19 cellular contexts compared by ENCODE assay signal in genomic region chr16:3550851-3551847, GRCh38. TPM values are rescaled to one million over a fixed set of nuclear protein-coding genes. Genes with fewer than 3 reads are reported as not detected.
DNase-seq lines count a peak whose midpoint lies in the region; ATAC-seq, FAIRE-seq and TF ChIP-seq lines count a peak whose summit lies in the region.
"Had no signal": no experiment of that assay in that cellular context is flagged by ENCODE, and none has a peak within 500 bp of the region (broad histone marks: within the 10 kb centered on the region; RNA-seq: fewer than 3 reads in every experiment).

No MANE protein-coding gene starts in this region.

- H3K4me3 Mint-ChIP-seq in T-helper 2 cell treated with Interferon-gamma antibody and Interleukin-4, amounts not matched to agents 5 μg/mL and 100 μg/mL, for 36 hours, result peak overlapping the region; percentile 4
- no peak overlapping the region for H3K4me3 Mint-ChIP-seq in natural killer cell treated with Interleukin-12 subunit alpha and Interleukin-12 subunit beta and Interleukin-15 and Interleukin-18, amount 100 ng/mL, for 72 hours
- H3K4me3 Mint-ChIP-seq in natural killer cell (no peak overlapping the region), endothelial cell (ENCODE audit: unreplicated experiment) (peak overlapping the region; percentile 68)

- H3K36me3 Mint-ChIP-seq in T-helper 2 cell treated with Interferon-gamma antibody and Interleukin-4, amounts not matched to agents 5 μg/mL and 100 μg/mL, for 36 hours (ENCODE audit: low read depth), result peaks cover 73% of the 10 kb centered on the region
- peaks cover 18% of the 10 kb centered on the region for H3K36me3 Mint-ChIP-seq in natural killer cell treated with Interleukin-12 subunit alpha and Interleukin-12 subunit beta and Interleukin-15 and Interleukin-18, amount 100 ng/mL, for 72 hours
- H3K36me3 Mint-ChIP-seq in natural killer cell, result peaks cover 19% of the 10 kb centered on the region
- H3K36me3 Mint-ChIP-seq in endothelial cell (ENCODE audit: low read depth, unreplicated experiment), result peaks cover 16% of the 10 kb centered on the region

- no peaks in the 10 kb centered on the region for H3K9me3 Mint-ChIP-seq in T-helper 2 cell treated with Interferon-gamma antibody and Interleukin-4, amounts not matched to agents 5 μg/mL and 100 μg/mL, for 36 hours
- peaks cover 9% of the 10 kb centered on the region for H3K9me3 Mint-ChIP-seq in natural killer cell treated with Interleukin-12 subunit alpha and Interleukin-12 subunit beta and Interleukin-15 and Interleukin-18, amount 100 ng/mL, for 72 hours
- H3K9me3 Mint-ChIP-seq in natural killer cell (no peaks in the 10 kb centered on the region), endothelial cell (ENCODE audit: unreplicated experiment) (peaks cover 6% of the 10 kb centered on the region)

- H3K27ac Mint-ChIP-seq in T-helper 2 cell treated with Interferon-gamma antibody and Interleukin-4, amounts not matched to agents 5 μg/mL and 100 μg/mL, for 36 hours, result peak overlapping the region; percentile 3
- peak overlapping the region in 1 of 2 donors; percentile 19 for H3K27ac Mint-ChIP-seq in natural killer cell treated with Interleukin-12 subunit alpha and Interleukin-12 subunit beta and Interleukin-15 and Interleukin-18, amount 100 ng/mL, for 72 hours
- H3K27ac Mint-ChIP-seq in natural killer cell, result peak overlapping the region in 1 of 2 donors; percentile 63
- peak overlapping the region; percentile 6 for H3K27ac Mint-ChIP-seq in endothelial cell (ENCODE audit: unreplicated experiment)

- no peaks in the 10 kb centered on the region for H3K4me1 Mint-ChIP-seq in T-helper 2 cell treated with Interferon-gamma antibody and Interleukin-4, amounts not matched to agents 5 μg/mL and 100 μg/mL, for 36 hours (ENCODE audit: low read depth)
- H3K4me1 Mint-ChIP-seq in natural killer cell treated with Interleukin-12 subunit alpha and Interleukin-12 subunit beta and Interleukin-15 and Interleukin-18, amount 100 ng/mL, for 72 hours (ENCODE audit: low read depth in 2 of 2), result peaks cover 11 to 16% of the 10 kb centered on the region in 2 donors
- H3K4me1 Mint-ChIP-seq in natural killer cell (peaks cover 0 to 29% of the 10 kb centered on the region in 2 donors), endothelial cell (ENCODE audit: unreplicated experiment) (no peaks in the 10 kb centered on the region)

- no peak for ATAC-seq in natural killer cell treated with Interleukin-12 subunit alpha and Interleukin-12 subunit beta and Interleukin-15 and Interleukin-18, amount 100 ng/mL, for 72 hours
- ATAC-seq in natural killer cell, result no peak

- no peaks in the 10 kb centered on the region for H3K27me3 Mint-ChIP-seq in T-helper 2 cell treated with Interferon-gamma antibody and Interleukin-4, amounts not matched to agents 5 μg/mL and 100 μg/mL, for 36 hours (ENCODE audit: low read depth)
- no peaks in the 10 kb centered on the region for H3K27me3 Mint-ChIP-seq in natural killer cell treated with Interleukin-12 subunit alpha and Interleukin-12 subunit beta and Interleukin-15 and Interleukin-18, amount 100 ng/mL, for 72 hours
- H3K27me3 Mint-ChIP-seq in natural killer cell (ENCODE audit: low read depth in 2 of 2), result no peaks in the 10 kb centered on the region
- H3K27me3 Mint-ChIP-seq in endothelial cell (ENCODE audit: unreplicated experiment), result peaks cover 11% of the 10 kb centered on the region

- TF ChIP-seq CTCF in natural killer cell (IDR thresholded peaks at IDR 0.05) (no peak), endothelial cell (IDR thresholded peaks at IDR 0.05; ENCODE audit: unreplicated experiment) (no peak)

- FAIRE-seq in urothelium cell line (lab: Jason Lieb, UNC), result peak; percentile 90
- FAIRE-seq: G401.6 had no signal

- intact Hi-C loops in natural killer cell (cut with micrococcal nuclease), result no loop called here

- no peak for DNase-seq in T-helper 2 cell treated with Interferon-gamma antibody and Interleukin-4, amounts not matched to agents 5 μg/mL and 100 μg/mL, for 36 hours (ENCODE audit: low spot score)
- no peak for DNase-seq in T-helper 2 cell
- DNase-seq in natural killer cell treated with Interleukin-12 subunit alpha and Interleukin-12 subunit beta and Interleukin-15 and Interleukin-18, amount 100 ng/mL, for 72 hours (ENCODE audit: low spot score), result peak; percentile 16
- no peak for DNase-seq in natural killer cell
- no peak for DNase-seq in endothelial cell (ENCODE audit: low spot score)
- no peak for DNase-seq in urothelium cell line (ENCODE audit: low spot score)
- no peak for DNase-seq in EL
- DNase-seq in NCI-H345 (lab: John Stamatoyannopoulos, UW), result no peak
- DNase-seq: 8988T, DMS79 treated with DMSO at 0.1 percent for 48 hours, KBM-7, NCI-H1417 treated with DMSO at 0.1 percent for 48 hours, NCI-H2029, NCI-H2171, NCI-H748 treated with DMSO at 0.1 percent for 48 hours, OCI-M1 had no signal

RNA-seq across cellular contexts. Expression of gene NLRC3, which starts 26.1 kb away (rescaled TPM):
- total RNA-seq in natural killer cell treated with Interleukin-12 subunit alpha and Interleukin-12 subunit beta and Interleukin-15 and Interleukin-18, amount 100 ng/mL, for 72 hours, result 10 to 100 TPM; 48.3 to 61.8 TPM
- 100 to 1,000 TPM in 2 of 3 donors, 10 to 100 TPM in 1; 98.8 to 145 (median 133) TPM for total RNA-seq in natural killer cell
- 3.2 TPM for total RNA-seq in endothelial cell (ENCODE audit: unreplicated experiment)
- total RNA-seq: NCI-H460 had no signal

RNA-seq across cellular contexts. Expression of gene CLUAP1, which starts 50.3 kb away (rescaled TPM):
- 10 to 100 TPM in 1 of 2 donors, 1 to 10 TPM in 1; 4.3 to 10.8 TPM for total RNA-seq in natural killer cell treated with Interleukin-12 subunit alpha and Interleukin-12 subunit beta and Interleukin-15 and Interleukin-18, amount 100 ng/mL, for 72 hours
- total RNA-seq in natural killer cell (1 to 10 TPM; 4.0 to 6.2 (median 4.7) TPM), endothelial cell (ENCODE audit: unreplicated experiment) (15.8 TPM)

RNA-seq across cellular contexts. Expression of gene C16orf90, which starts 55.9 kb away (rescaled TPM):
- not detected for total RNA-seq in natural killer cell treated with Interleukin-12 subunit alpha and Interleukin-12 subunit beta and Interleukin-15 and Interleukin-18, amount 100 ng/mL, for 72 hours
- total RNA-seq in natural killer cell (not detected), endothelial cell (ENCODE audit: unreplicated experiment) (not detected)
- total RNA-seq: NCI-H460, RPMI7951 had no signal

Comparison
In these comparisons a context has a peak if more than half of its experiments do, and no peak if none do; other contexts are left out.
1. H3K4me3 Mint-ChIP-seq: peak in T-helper 2 cell treated with Interferon-gamma antibody and Interleukin-4, amounts not matched to agents 5 μg/mL and 100 μg/mL, for 36 hours (single experiment) and endothelial cell (single experiment); none in natural killer cell treated with Interleukin-12 subunit alpha and Interleukin-12 subunit beta and Interleukin-15 and Interleukin-18, amount 100 ng/mL, for 72 hours (single experiment) and natural killer cell (single experiment).
2. RNA of gene NLRC3, which starts 26.1 kb away (total RNA-seq): 98.8 to 145 TPM in natural killer cell and 48.3 to 61.8 TPM in natural killer cell treated with Interleukin-12 subunit alpha and Interleukin-12 subunit beta and Interleukin-15 and Interleukin-18, amount 100 ng/mL, for 72 hours; 3.2 TPM in endothelial cell (single experiment); every median in the first group is over 10 times any median in the second.